Comparison of ENCODE assay signal across 8 cellular contexts in genomic region chr2:20424300-20425290, GRCh38. TPM values are rescaled to one million over a fixed set of nuclear protein-coding genes. Genes with fewer than 3 reads are reported as not detected.
A peak's percentile ranks its signal among the peaks of the same experiment; 100 is the strongest.
DNase-seq lines count a peak whose midpoint lies in the region; ATAC-seq and TF ChIP-seq lines count a peak whose summit lies in the region.

No MANE protein-coding gene starts in this region.

- H3K4me3 ChIP-seq in AG04450 (ENCODE audit: low read depth, low read length) (no peak overlapping the region), A673 (ENCODE audit: low read depth, low read length, poor library complexity, severe bottlenecking) (no peak overlapping the region)
- H3K4me3 ChIP-seq in naive thymus-derived CD4-positive, alpha-beta T cell (ENCODE audit: low read length) = no peak overlapping the region

- H3K4me1 Mint-ChIP-seq in naive thymus-derived CD4-positive, alpha-beta T cell = peaks cover 9 to 31% (median 22%) of the 10 kb centered on the region in 7 donors

- no peaks in the 10 kb centered on the region for H3K9me3 Mint-ChIP-seq in naive thymus-derived CD4-positive, alpha-beta T cell

- POLR2A ChIA-PET in AG04450 (lab: Yijun Ruan, JAX) = interaction anchor here (0.6 to 4.2 kb wide), 7 partner anchors 14 to 250 kb away, joined by 3 to 72 read pairs (median 4); partner anchors contain the start of gene RHOB
- POLR2A ChIA-PET in naive thymus-derived CD4-positive, alpha-beta T cell (lab: Charles Lee) = no interaction called here
- POLR2A ChIA-PET in A673 (lab: Charles Lee; ENCODE audit: low non-redundant PET) = no interaction called here

- H3K4me3 Mint-ChIP-seq in naive thymus-derived CD4-positive, alpha-beta T cell = peak overlapping the region in 6 of 10 donors; percentile 25 to 64 (median 48)

- peaks cover 0 to 4% (median 0%) of the 10 kb centered on the region in 5 donors for H3K27me3 Mint-ChIP-seq in naive thymus-derived CD4-positive, alpha-beta T cell

- DNase-seq in AG04450 (ENCODE audit: low read depth, low spot score) (peak; percentile 81), RPMI8226 (peak; percentile 93), epithelial cell of prostate (ENCODE audit: low read depth, low spot score) (no peak), A673 (ENCODE audit: low spot score) (no peak), activated gamma-delta T cell treated with Interleukin-2 at 50 U/mL for 16 hours (no peak)
- peak in 2 of 9 donors; percentile 19 to 41 for DNase-seq in naive thymus-derived CD4-positive, alpha-beta T cell

- H3K27me3 ChIP-seq in AG04450 (ENCODE audit: control insufficient read depth, insufficient read depth, low read length) (no peaks in the 10 kb centered on the region), A673 (replicated peaks; ENCODE audit: insufficient read depth, low read depth, low read length, poor library complexity) (no peaks in the 10 kb centered on the region)
- H3K27me3 ChIP-seq in naive thymus-derived CD4-positive, alpha-beta T cell (ENCODE audit: control insufficient read depth in 2 of 2, insufficient read depth in 2 of 2, low read length in 2 of 2) = no peaks in the 10 kb centered on the region

- H3K36me3 ChIP-seq in naive thymus-derived CD4-positive, alpha-beta T cell (ENCODE audit: control insufficient read depth in 2 of 3, insufficient read depth in 3 of 3, low read length in 3 of 3) = no peaks in the 10 kb centered on the region
- no peaks in the 10 kb centered on the region for H3K36me3 ChIP-seq in A673 (ENCODE audit: insufficient read depth, low read length, poor library complexity, severe bottlenecking)

- peaks cover 7 to 10% of the 10 kb centered on the region in 2 donors for H3K4me1 ChIP-seq in naive thymus-derived CD4-positive, alpha-beta T cell (ENCODE audit: control insufficient read depth in 2 of 2, insufficient read depth in 2 of 2, low read length in 2 of 2)
- no peaks in the 10 kb centered on the region for H3K4me1 ChIP-seq in A673 (ENCODE audit: insufficient read depth, low read length, poor library complexity, severe bottlenecking)

- CTCF ChIA-PET in AG04450 (lab: Charles Lee) = interaction anchor here (0.5 to 6.5 kb wide), 10 partner anchors 13 to 237 kb away, joined by 3 to 101 read pairs (median 5); partner anchors contain the start of gene HS1BP3
- CTCF ChIA-PET in naive thymus-derived CD4-positive, alpha-beta T cell (lab: Charles Lee) = interaction anchor here (0.6 to 1.5 kb wide), 5 partner anchors 9 to 20 kb away, joined by 3 to 7 read pairs (median 3); no protein-coding TSS in a partner anchor
- CTCF ChIA-PET in A673 (lab: Charles Lee) = no interaction called here

- ATAC-seq in GM18907 (IDR thresholded peaks at IDR 0.05; ENCODE audit: unreplicated experiment) (peak; percentile 82), HG03045 (IDR thresholded peaks at IDR 0.05; ENCODE audit: unreplicated experiment) (peak; percentile 55)
- ATAC-seq in naive thymus-derived CD4-positive, alpha-beta T cell = peak; percentile 74

- no peak for TF ChIP-seq CTCF in AG04450 (IDR thresholded peaks at IDR 0.05; ENCODE audit: low read depth, low read length)
- no peak for TF ChIP-seq CTCF in A673 (conservative IDR thresholded peaks at IDR 0.05; ENCODE audit: low read depth, low read length)

- H3K9me3 ChIP-seq in AG04450 (ENCODE audit: control insufficient read depth, insufficient read depth, low read length) (no peaks in the 10 kb centered on the region; the same call in 1 of the 2 replicates), A673 (ENCODE audit: low read depth, low read length, poor library complexity, severe bottlenecking) (no peaks in the 10 kb centered on the region)
- no peaks in the 10 kb centered on the region for H3K9me3 ChIP-seq in naive thymus-derived CD4-positive, alpha-beta T cell (ENCODE audit: control insufficient read depth in 2 of 3, low read length in 3 of 3)

- no TSS peak for BruUV-seq in A673 (replicated peaks; lab: Mats Ljungman, UMichigan)

- H3K27ac ChIP-seq in AG04450 (ENCODE audit: low read depth, low read length) = no peak overlapping the region
- peak overlapping the region; percentile 15 for H3K27ac ChIP-seq in epithelial cell of prostate
- no peak overlapping the region for H3K27ac ChIP-seq in naive thymus-derived CD4-positive, alpha-beta T cell (ENCODE audit: low read depth, low read length)
- no peak overlapping the region for H3K27ac ChIP-seq in A673 (ENCODE audit: low read depth, low read length, poor library complexity, severe bottlenecking)

- intact Hi-C loops in naive thymus-derived CD4-positive, alpha-beta T cell (cut with micrococcal nuclease) = loop anchor here in 1 of 2 donors (5.0 kb wide), 1 partner anchor 182 kb away; no protein-coding TSS in a partner anchor
- intact Hi-C loops in A673 (cut with micrococcal nuclease; ENCODE audit: unreplicated experiment) = no loop called here

- H3K36me3 Mint-ChIP-seq in naive thymus-derived CD4-positive, alpha-beta T cell = no peaks in the 10 kb centered on the region

- H3K27ac Mint-ChIP-seq in naive thymus-derived CD4-positive, alpha-beta T cell = peak overlapping the region in 8 of 9 donors; percentile 23 to 88 (median 62)

RNA-seq across cellular contexts. Expression of gene RHOB, which starts 22.3 kb away (rescaled TPM):
- 45.5 and 47.7 TPM in 2 replicates for polyA plus RNA-seq in AG04450 (2011; rRNA removed)
- polyA minus RNA-seq in AG04450 (2011; rRNA and poly(A)+ RNA removed) = 21.0 and 22.5 TPM in 2 replicates
- total RNA-seq in naive thymus-derived CD4-positive, alpha-beta T cell = 100 to 1,000 TPM in 1 of 5 experiments, 10 to 100 TPM in 2, 1 to 10 TPM in 2; 2.5 to 244 (median 11.7) TPM
- polyA plus RNA-seq in naive thymus-derived CD4-positive, alpha-beta T cell = under 1 TPM; 0.64 to 0.71 TPM
- total RNA-seq in A673 (2021) = 24.1 and 31.5 TPM in 2 replicates

Comparison
In these comparisons a context has a peak if more than half of its experiments do, and no peak if none do; other contexts are left out.
1. DNase-seq: peak in AG04450 (single experiment) and RPMI8226 (single experiment); none in epithelial cell of prostate (single experiment), A673 (single experiment) and activated gamma-delta T cell treated with Interleukin-2 at 50 U/mL for 16 hours (single experiment).
2. Peak in every context shown above with its lines, with median percentiles within 50 percentile points of each other: ATAC-seq.